Comparison of ENCODE assay signal across 27 cellular contexts in the genomic region with DNA sequence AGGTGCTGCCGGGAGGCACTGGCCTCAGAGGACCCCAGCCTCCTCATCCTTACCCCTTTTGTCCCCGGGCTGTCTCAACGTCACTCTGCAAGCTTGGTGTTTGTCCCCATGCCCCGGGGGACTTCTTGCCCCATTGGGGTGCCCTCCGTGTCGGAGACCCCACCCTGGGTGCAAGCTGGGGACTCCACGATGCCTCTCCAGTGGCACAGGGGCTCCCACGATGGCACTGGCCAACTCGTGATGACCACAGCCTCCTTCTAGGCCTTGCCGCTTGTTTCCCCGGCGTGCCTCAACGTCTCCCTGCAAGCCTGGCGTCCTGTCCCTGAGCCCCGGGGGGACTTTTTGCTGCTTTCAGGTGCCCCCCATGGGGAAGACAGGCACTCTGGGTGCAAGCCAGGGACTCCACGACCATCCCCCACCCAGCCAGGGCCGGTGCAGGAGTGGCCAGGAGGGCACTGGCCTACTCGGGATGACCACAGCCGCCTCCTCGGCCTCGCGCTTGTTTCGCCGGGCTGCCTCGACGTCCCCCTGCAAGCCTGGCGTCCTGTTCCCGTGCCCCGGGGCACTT.
"Had no signal": no experiment of that assay in that cellular context is flagged by ENCODE, and none has a peak within 500 bp of the region (broad histone marks: within the 10 kb centered on the region; RNA-seq: fewer than 3 reads in every experiment).

No MANE protein-coding gene starts in this region.

- H3K27ac ChIP-seq: esophagus muscularis mucosa, foreskin keratinocyte, heart left ventricle, left lung, thoracic aorta, WERI-Rb-1 had no signal

- H3K27me3 Mint-ChIP-seq: activated CD4-positive, alpha-beta memory T cell treated with anti-CD3 and anti-CD28 coated beads, Interleukin-2, amount 10 ng/mL, durations not matched to agents 7 days and 5 days; activated naive CD4-positive, alpha-beta T cell treated with anti-CD3 and anti-CD28 coated beads, Interleukin-2, amount 10 ng/mL, durations not matched to agents 7 days and 5 days; activated T-cell treated with anti-CD3 and anti-CD28 coated beads, Interleukin-2, amount 50 U/mL, for 24 hours; natural killer cell treated with Interleukin-12 subunit alpha and Interleukin-12 subunit beta and Interleukin-15 and Interleukin-18, amount 100 ng/mL, for 72 hours; progenitor cell of endocrine pancreas; stimulated activated naive CD8-positive, alpha-beta T cell treated with anti-CD3 and anti-CD28 coated beads, Interleukin-15, Interleukin-2, amounts not matched to agents 100 ng/mL and 50 ng/mL, for 24 hours had no signal

- H3K4me2 ChIP-seq: smooth muscle cell had no signal

- ATAC-seq: activated CD4-positive, CD25-positive, alpha-beta regulatory T cell treated with anti-CD3 and anti-CD28 coated beads, Interleukin-2, amount 50 U/mL, for 24 hours; foreskin keratinocyte; heart left ventricle; left lung had no signal

- H3K9me3 ChIP-seq: esophagus muscularis mucosa, heart left ventricle, thoracic aorta had no signal

- DNase-seq: activated CD4-positive, alpha-beta memory T cell treated with anti-CD3 and anti-CD28 coated beads, Interleukin-2, amount 10 ng/mL, durations not matched to agents 7 days and 5 days; activated CD4-positive, alpha-beta T cell treated with anti-CD3 and anti-CD28 coated beads for 48 hours; activated CD8-positive, alpha-beta memory T cell treated with anti-CD3 and anti-CD28 coated beads, Interleukin-2, amount 50 U/mL, for 48 hours; activated naive CD4-positive, alpha-beta T cell treated with anti-CD3 and anti-CD28 coated beads, Interleukin-2, amount 10 ng/mL, durations not matched to agents 7 days and 5 days; activated T-cell treated with anti-CD3 and anti-CD28 coated beads, Interleukin-2, amount 50 U/mL, for 24 hours; amygdala; central memory CD4-positive, alpha-beta T cell; dermis blood vessel endothelial cell; effector CD4-positive, alpha-beta T cell; foreskin keratinocyte; hypothalamus; mesendoderm; stimulated activated CD4-positive, alpha-beta T cell treated with anti-CD3 and anti-CD28 coated beads, Interleukin-2, amount 100 ng/mL, for 48 hours; T-helper 9 cell; trophoblast cell; WERI-Rb-1 had no signal

- H3K9me3 Mint-ChIP-seq: activated naive CD4-positive, alpha-beta T cell treated with anti-CD3 and anti-CD28 coated beads, Interleukin-2, amount 10 ng/mL, durations not matched to agents 7 days and 5 days; activated T-cell treated with anti-CD3 and anti-CD28 coated beads, Interleukin-2, amount 50 U/mL, for 24 hours; natural killer cell treated with Interleukin-12 subunit alpha and Interleukin-12 subunit beta and Interleukin-15 and Interleukin-18, amount 100 ng/mL, for 72 hours; stimulated activated naive CD8-positive, alpha-beta T cell treated with anti-CD3 and anti-CD28 coated beads, Interleukin-15, Interleukin-2, amounts not matched to agents 100 ng/mL and 50 ng/mL, for 24 hours; T-helper 1 cell treated with Interleukin-12 subunit alpha and Interleukin-12 subunit beta and Interleukin-4 antibody, amounts not matched to agents 30 μg/mL and 1 μg/mL, for 36 hours had no signal

- H3K4me1 ChIP-seq: esophagus muscularis mucosa, foreskin keratinocyte, heart left ventricle, left lung had no signal

- H3K4me3 ChIP-seq: esophagus muscularis mucosa, heart left ventricle, left lung, lung, smooth muscle cell, thoracic aorta had no signal

- H3K27me3 ChIP-seq: foreskin keratinocyte had no signal

- H3K4me3 Mint-ChIP-seq: activated CD4-positive, alpha-beta memory T cell treated with anti-CD3 and anti-CD28 coated beads, Interleukin-2, amount 10 ng/mL, durations not matched to agents 7 days and 5 days; activated naive CD4-positive, alpha-beta T cell treated with anti-CD3 and anti-CD28 coated beads, Interleukin-2, amount 10 ng/mL, durations not matched to agents 7 days and 5 days; activated T-cell treated with anti-CD3 and anti-CD28 coated beads, Interleukin-2, amount 50 U/mL, for 24 hours; natural killer cell treated with Interleukin-12 subunit alpha and Interleukin-12 subunit beta and Interleukin-15 and Interleukin-18, amount 100 ng/mL, for 72 hours; stimulated activated naive CD8-positive, alpha-beta T cell treated with anti-CD3 and anti-CD28 coated beads, Interleukin-15, Interleukin-2, amounts not matched to agents 100 ng/mL and 50 ng/mL, for 24 hours; T-helper 1 cell treated with Interleukin-12 subunit alpha and Interleukin-12 subunit beta and Interleukin-4 antibody, amounts not matched to agents 30 μg/mL and 1 μg/mL, for 36 hours had no signal

- H3K4me1 Mint-ChIP-seq: activated CD4-positive, alpha-beta memory T cell treated with anti-CD3 and anti-CD28 coated beads, Interleukin-2, amount 10 ng/mL, durations not matched to agents 7 days and 5 days; activated naive CD4-positive, alpha-beta T cell treated with anti-CD3 and anti-CD28 coated beads, Interleukin-2, amount 10 ng/mL, durations not matched to agents 7 days and 5 days had no signal

- H3K36me3 ChIP-seq: esophagus muscularis mucosa, heart left ventricle, left lung, thoracic aorta, WERI-Rb-1 had no signal

- H3K27ac Mint-ChIP-seq: activated CD4-positive, alpha-beta memory T cell treated with anti-CD3 and anti-CD28 coated beads, Interleukin-2, amount 10 ng/mL, durations not matched to agents 7 days and 5 days; activated naive CD4-positive, alpha-beta T cell treated with anti-CD3 and anti-CD28 coated beads, Interleukin-2, amount 10 ng/mL, durations not matched to agents 7 days and 5 days; activated T-cell treated with anti-CD3 and anti-CD28 coated beads, Interleukin-2, amount 50 U/mL, for 24 hours; natural killer cell treated with Interleukin-12 subunit alpha and Interleukin-12 subunit beta and Interleukin-15 and Interleukin-18, amount 100 ng/mL, for 72 hours; progenitor cell of endocrine pancreas; stimulated activated naive CD8-positive, alpha-beta T cell treated with anti-CD3 and anti-CD28 coated beads, Interleukin-15, Interleukin-2, amounts not matched to agents 100 ng/mL and 50 ng/mL, for 24 hours; T-helper 1 cell treated with Interleukin-12 subunit alpha and Interleukin-12 subunit beta and Interleukin-4 antibody, amounts not matched to agents 30 μg/mL and 1 μg/mL, for 36 hours had no signal

- H3K36me3 Mint-ChIP-seq: activated naive CD4-positive, alpha-beta T cell treated with anti-CD3 and anti-CD28 coated beads, Interleukin-2, amount 10 ng/mL, durations not matched to agents 7 days and 5 days; natural killer cell treated with Interleukin-12 subunit alpha and Interleukin-12 subunit beta and Interleukin-15 and Interleukin-18, amount 100 ng/mL, for 72 hours had no signal
